ENCODE assay signal across 26 cellular contexts in the genomic region with DNA sequence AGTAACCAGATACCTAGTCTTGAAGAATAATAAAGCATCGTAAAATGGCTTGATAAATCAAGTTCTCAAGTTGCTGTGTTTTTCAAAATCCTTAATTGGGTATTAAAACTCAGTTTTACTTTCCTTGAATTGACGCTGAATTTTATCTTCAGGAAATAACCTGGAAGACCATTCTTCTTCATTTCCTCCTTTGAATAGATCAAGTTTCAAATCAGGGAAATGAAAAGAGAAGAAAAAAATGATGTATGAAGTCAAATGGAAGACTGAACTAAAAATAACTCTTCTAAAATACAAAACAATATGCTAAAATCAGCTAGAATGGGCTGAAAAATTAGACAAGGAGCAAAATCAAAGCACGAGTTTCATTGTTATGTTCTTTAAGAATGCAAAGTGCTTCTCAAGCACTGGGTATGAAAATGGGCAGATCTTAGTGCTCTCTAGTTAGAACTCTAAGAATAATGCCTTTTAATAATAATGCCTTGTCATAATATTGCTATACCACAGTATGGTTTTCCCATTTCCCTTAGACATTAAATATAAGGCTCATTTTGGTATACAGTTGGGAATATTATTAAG. TPM values are rescaled to one million over a fixed set of nuclear protein-coding genes. Genes with fewer than 3 reads are reported as not detected.
DNase-seq lines count a peak whose midpoint lies in the region; ATAC-seq and TF ChIP-seq lines count a peak whose summit lies in the region.
"Had no signal": no experiment of that assay in that cellular context is flagged by ENCODE, and none has a peak within 500 bp of the region (broad histone marks: within the 10 kb centered on the region; RNA-seq: fewer than 3 reads in every experiment).

No MANE protein-coding gene starts in this region.

- H3K4me1 ChIP-seq in A673 (ENCODE audit: insufficient read depth, low read length, poor library complexity, severe bottlenecking) (peaks cover 29% of the 10 kb centered on the region), ACC112 (ENCODE audit: control insufficient read depth, insufficient read depth, low read length, unreplicated experiment) (peaks cover 32% of the 10 kb centered on the region), psoas muscle (no peaks in the 10 kb centered on the region)
- H3K4me1 ChIP-seq: BE2C had no signal

- POLR2A ChIA-PET in A673 (lab: Charles Lee; ENCODE audit: low non-redundant PET) = no interaction called here

- CTCF ChIA-PET in A673 (lab: Charles Lee) = no interaction called here

- H3K4me3 ChIP-seq in A673 (ENCODE audit: low read depth, low read length, poor library complexity, severe bottlenecking) (no peak overlapping the region), ACC112 (ENCODE audit: low read depth, low read length) (no peak overlapping the region), psoas muscle (no peak overlapping the region)

- intact Hi-C loops in A673 (cut with micrococcal nuclease; ENCODE audit: unreplicated experiment) = no loop called here
- intact Hi-C loops in psoas muscle (cut with DNase I) = loop anchor here in 1 of 2 donors (2.0 kb wide), 1 partner anchor 54 kb away; a partner anchor contains a TSS

- WGBS in psoas muscle, 3 donors = 19 to 26% (median 21%) methylated on average over 3 of the region's 3 CpGs

- peak; percentile 28 for DNase-seq in A673 (ENCODE audit: low spot score)
- DNase-seq in dermis blood vessel endothelial cell = peak; percentile 53
- DNase-seq in psoas muscle = no peak
- no peak for DNase-seq in RKO (ENCODE audit: low spot score)
- no peak for DNase-seq in DMS 273 treated with DMSO at 0.1 percent for 48 hours (lab: John Stamatoyannopoulos, UW)
- DNase-seq: ACHN; BE2C; CD8-positive, alpha-beta memory T cell; H9; HFFc6; NCI-H1092; NCI-H1417 treated with DMSO at 0.1 percent for 48 hours; NCI-H187; NCI-H2081 treated with DMSO at 0.1 percent for 48 hours; NCI-H524; NCI-H774; PC-3; SHP77; T-cell had no signal

- no peaks in the 10 kb centered on the region for H3K79me2 ChIP-seq in ACC112 (ENCODE audit: control insufficient read depth, insufficient read depth, low read length, unreplicated experiment)

- ATAC-seq in psoas muscle (no peak), HG02885 (IDR thresholded peaks at IDR 0.05; ENCODE audit: poor library complexity, unreplicated experiment) (no peak)
- ATAC-seq: PC-3, T-cell had no signal

- H3K27ac ChIP-seq in A673 (ENCODE audit: low read depth, low read length, poor library complexity, severe bottlenecking) (peak overlapping the region; percentile 43), ACC112 (ENCODE audit: low read depth, low read length) (no peak overlapping the region), psoas muscle (peak overlapping the region; percentile 25)
- H3K27ac ChIP-seq: KMS-11 had no signal

- peak overlapping the region; percentile 67 for H2AFZ ChIP-seq in ACC112 (ENCODE audit: low read length, unreplicated experiment)

- no peak for TF ChIP-seq CTCF in A673 (conservative IDR thresholded peaks at IDR 0.05; ENCODE audit: low read depth, low read length)
- TF ChIP-seq CTCF in psoas muscle (IDR thresholded peaks at IDR 0.05) = no peak

- H3K27me3 ChIP-seq in A673 (replicated peaks; ENCODE audit: insufficient read depth, low read depth, low read length, poor library complexity) (no peaks in the 10 kb centered on the region), ACC112 (ENCODE audit: insufficient read depth, low read length) (no peaks in the 10 kb centered on the region), psoas muscle (ENCODE audit: insufficient read depth in 3 of 3, low read length in 2 of 3) (no peaks in the 10 kb centered on the region)
- H3K27me3 ChIP-seq: BE2C had no signal

- BruUV-seq in A673 (replicated peaks; lab: Mats Ljungman, UMichigan) = no TSS peak

- H3K9me3 ChIP-seq in A673 (ENCODE audit: low read depth, low read length, poor library complexity, severe bottlenecking) (peaks cover 3% of the 10 kb centered on the region), psoas muscle (no peaks in the 10 kb centered on the region)
- H3K9me3 ChIP-seq: BE2C had no signal

- H3K36me3 ChIP-seq in A673 (ENCODE audit: insufficient read depth, low read length, poor library complexity, severe bottlenecking) (no peaks in the 10 kb centered on the region), ACC112 (ENCODE audit: insufficient read depth, low read length) (no peaks in the 10 kb centered on the region), psoas muscle (ENCODE audit: insufficient read depth in 1 of 2, low read depth in 1 of 2) (no peaks in the 10 kb centered on the region)
- H3K36me3 ChIP-seq: BE2C had no signal

RNA-seq across cellular contexts. Expression of a gene that starts 54.6 kb away (rescaled TPM):
- not detected in 2 replicates for total RNA-seq in A673 (2021)
- 303 and 344 TPM in 2 replicates for total RNA-seq in dermis blood vessel endothelial cell
- 10 to 100 TPM; 17.9 to 29.5 (median 19.9) TPM for total RNA-seq in psoas muscle
- polyA plus RNA-seq in psoas muscle = 10 to 100 TPM; 16.0 to 35.4 (median 22.7) TPM
- total RNA-seq: CD8-positive, alpha-beta memory T cell; H9; PC-3; RPMI7951; SK-MEL-5; T-cell had no signal
- polyA plus RNA-seq: CD14-positive monocyte; CD8-positive, alpha-beta memory T cell; IgD-negative memory B cell had no signal

Comparison
In these comparisons a context has a peak if more than half of its experiments do, and no peak if none do; other contexts are left out.
1. DNase-seq: peak in A673 (single experiment) and dermis blood vessel endothelial cell (single experiment); none in psoas muscle (0 of 2), RKO (single experiment) and DMS 273 treated with DMSO at 0.1 percent for 48 hours (single experiment).
2. RNA of a gene that starts 54.6 kb away (total RNA-seq): 303 to 344 TPM in dermis blood vessel endothelial cell and 17.9 to 29.5 TPM in psoas muscle; not detected in A673; every median in the first group is over 10 times any median in the second.